Comparison of ENCODE assay signal across 20 cellular contexts in the genomic region with DNA sequence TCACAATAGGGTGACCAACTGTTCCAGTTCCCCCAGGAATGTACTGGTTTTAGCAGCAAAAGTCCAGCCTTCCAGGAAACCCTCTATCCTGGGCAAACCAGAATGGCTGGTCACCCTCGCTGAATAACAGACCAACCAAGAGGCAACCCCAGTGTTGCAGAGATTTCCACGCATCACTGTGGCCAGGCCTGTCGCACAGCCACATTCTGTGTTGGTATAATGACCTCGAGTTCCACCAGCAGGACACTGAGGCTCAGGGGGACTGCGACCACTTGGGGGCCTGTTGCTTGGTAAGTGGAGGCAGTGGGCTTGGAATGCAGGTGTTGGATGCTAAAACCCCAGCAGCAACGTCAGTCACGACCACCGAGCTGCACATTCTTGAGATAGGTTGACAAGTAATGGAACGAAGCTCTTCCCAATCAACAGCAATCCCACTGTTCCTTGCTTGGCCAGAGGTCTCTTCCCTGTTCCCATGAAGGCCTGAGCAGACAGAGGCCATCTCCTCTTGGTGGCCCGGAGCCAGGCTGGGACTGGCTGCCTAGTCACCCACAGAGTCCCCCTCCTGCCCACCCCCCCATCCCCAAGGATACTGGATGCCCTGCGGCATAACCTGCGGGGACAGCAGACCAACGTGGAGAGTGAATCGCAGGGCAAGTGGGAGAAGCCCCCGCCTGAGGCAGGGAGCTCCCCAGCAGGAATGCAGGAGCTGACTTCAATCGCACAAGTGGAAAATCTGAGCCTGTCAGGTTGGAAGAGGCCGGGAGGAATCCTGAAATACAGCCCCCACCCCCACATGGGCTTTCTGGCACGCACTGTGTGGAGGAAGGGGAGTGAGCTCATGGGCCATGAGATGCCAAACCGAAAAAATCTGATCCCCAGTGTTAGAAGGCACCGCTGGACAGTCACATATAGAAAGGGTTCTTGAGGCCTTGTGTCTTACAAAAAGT. TPM values are rescaled to one million over a fixed set of nuclear protein-coding genes. Genes with fewer than 3 reads are reported as not detected.
DNase-seq lines count a peak whose midpoint lies in the region; ATAC-seq lines count a peak whose summit lies in the region.
"Had no signal": no experiment of that assay in that cellular context is flagged by ENCODE, and none has a peak within 500 bp of the region (broad histone marks: within the 10 kb centered on the region; RNA-seq: fewer than 3 reads in every experiment).

No MANE protein-coding gene starts in this region.

- no peak overlapping the region for H3K4me3 Mint-ChIP-seq in activated CD4-positive, alpha-beta memory T cell treated with anti-CD3 and anti-CD28 coated beads, Interleukin-2, amount 10 ng/mL, durations not matched to agents 7 days and 5 days
- H3K4me3 Mint-ChIP-seq in activated CD4-positive, alpha-beta memory T cell treated with anti-CD3 and anti-CD28 coated beads for 36 hours, result no peak overlapping the region
- H3K4me3 Mint-ChIP-seq: activated CD8-positive, alpha-beta T cell treated with anti-CD3 and anti-CD28 coated beads, Interleukin-2, amount 10 ng/mL, durations not matched to agents 7 days and 5 days; activated naive CD4-positive, alpha-beta T cell treated with anti-CD3 and anti-CD28 coated beads, Interleukin-2, amount 50 U/mL, for 24 hours; CD8-positive, alpha-beta T cell; natural killer cell had no signal

- CTCF ChIA-PET in activated CD4-positive, alpha-beta memory T cell treated with anti-CD3 and anti-CD28 coated beads, Interleukin-2, amount 10 ng/mL, durations not matched to agents 7 days and 5 days (lab: Charles Lee), result no interaction called here
- CTCF ChIA-PET in activated CD4-positive, alpha-beta memory T cell treated with anti-CD3 and anti-CD28 coated beads for 36 hours (lab: Charles Lee), result no interaction called here

- no peak for ATAC-seq in GM19455 (IDR thresholded peaks at IDR 0.05; ENCODE audit: unreplicated experiment)
- ATAC-seq: activated CD8-positive, alpha-beta T cell treated with anti-CD3 and anti-CD28 coated beads, Interleukin-2, amount 10 ng/mL, durations not matched to agents 7 days and 5 days; CD8-positive, alpha-beta T cell; natural killer cell had no signal

- H3K27me3 ChIP-seq in adipocyte (replicated peaks; ENCODE audit: control insufficient read depth, insufficient read depth, low read length), result no peaks in the 10 kb centered on the region
- H3K27me3 ChIP-seq: colonic mucosa had no signal

- peaks cover 22% of the 10 kb centered on the region for H3K4me1 ChIP-seq in adipocyte (ENCODE audit: control insufficient read depth, insufficient read depth, low read length)
- H3K4me1 ChIP-seq: colonic mucosa had no signal

- no peak overlapping the region for H3K9ac ChIP-seq in adipocyte (ENCODE audit: low read length)

- DNase-seq in activated CD4-positive, alpha-beta memory T cell treated with anti-CD3 and anti-CD28 coated beads, Interleukin-2, amount 10 ng/mL, durations not matched to agents 7 days and 5 days, result peak; percentile 11
- no peak for DNase-seq in activated CD4-positive, alpha-beta memory T cell treated with anti-CD3 and anti-CD28 coated beads for 36 hours
- DNase-seq in adipocyte (ENCODE audit: low read depth) (peak; percentile 53), left kidney (ENCODE audit: low read depth, low spot score) (peak; percentile 79), UCSD-AML1 (lab: John Stamatoyannopoulos, UW; ENCODE audit: unreplicated experiment) (no peak), iPS-NIHi11 (ENCODE audit: low spot score) (no peak)
- peak; percentile 17 for DNase-seq in stimulated activated CD8-positive, alpha-beta memory T cell treated with anti-CD3 and anti-CD28 coated beads, Interleukin-4, amount 100 ng/mL, for 48 hours
- DNase-seq: activated CD4-positive, CD25-positive, alpha-beta regulatory T cell; activated CD8-positive, alpha-beta T cell treated with anti-CD3 and anti-CD28 coated beads, Interleukin-2, amount 10 ng/mL, durations not matched to agents 7 days and 5 days; AML-193; CD8-positive, alpha-beta T cell; colonic mucosa; DMS153; natural killer cell; NCI-H1048; NCI-H187 treated with DMSO at 0.1 percent for 48 hours; T1000 had no signal

- no peaks in the 10 kb centered on the region for H3K9me3 ChIP-seq in adipocyte (ENCODE audit: control insufficient read depth, low read length)
- H3K9me3 ChIP-seq: colonic mucosa, thoracic aorta had no signal

- peaks cover 17% of the 10 kb centered on the region for H3K36me3 ChIP-seq in adipocyte (ENCODE audit: control insufficient read depth, insufficient read depth, low read length, severe bottlenecking)
- H3K36me3 ChIP-seq: colonic mucosa had no signal

- no peaks in the 10 kb centered on the region for H3K27me3 Mint-ChIP-seq in activated CD4-positive, alpha-beta memory T cell treated with anti-CD3 and anti-CD28 coated beads, Interleukin-2, amount 10 ng/mL, durations not matched to agents 7 days and 5 days
- H3K27me3 Mint-ChIP-seq in activated CD4-positive, alpha-beta memory T cell treated with anti-CD3 and anti-CD28 coated beads for 36 hours, result no peaks in the 10 kb centered on the region
- H3K27me3 Mint-ChIP-seq: activated naive CD4-positive, alpha-beta T cell treated with anti-CD3 and anti-CD28 coated beads, Interleukin-2, amount 50 U/mL, for 24 hours had no signal

- intact Hi-C loops in activated CD4-positive, alpha-beta memory T cell treated with anti-CD3 and anti-CD28 coated beads for 36 hours (cut with micrococcal nuclease), result no loop called here

- H3K4me1 Mint-ChIP-seq in activated CD4-positive, alpha-beta memory T cell treated with anti-CD3 and anti-CD28 coated beads, Interleukin-2, amount 10 ng/mL, durations not matched to agents 7 days and 5 days, result no peaks in the 10 kb centered on the region
- peaks cover 3% of the 10 kb centered on the region for H3K4me1 Mint-ChIP-seq in activated CD4-positive, alpha-beta memory T cell treated with anti-CD3 and anti-CD28 coated beads for 36 hours (ENCODE audit: low read depth)
- H3K4me1 Mint-ChIP-seq: activated naive CD4-positive, alpha-beta T cell treated with anti-CD3 and anti-CD28 coated beads, Interleukin-2, amount 50 U/mL, for 24 hours had no signal

- H3K4me3 ChIP-seq in adipocyte (ENCODE audit: low read length), result no peak overlapping the region
- H3K4me3 ChIP-seq: colonic mucosa, thoracic aorta had no signal

- H3K9me3 Mint-ChIP-seq in activated CD4-positive, alpha-beta memory T cell treated with anti-CD3 and anti-CD28 coated beads, Interleukin-2, amount 10 ng/mL, durations not matched to agents 7 days and 5 days, result no peaks in the 10 kb centered on the region
- H3K9me3 Mint-ChIP-seq in activated CD4-positive, alpha-beta memory T cell treated with anti-CD3 and anti-CD28 coated beads for 36 hours, result no peaks in the 10 kb centered on the region
- H3K9me3 Mint-ChIP-seq: activated naive CD4-positive, alpha-beta T cell treated with anti-CD3 and anti-CD28 coated beads, Interleukin-2, amount 50 U/mL, for 24 hours; CD8-positive, alpha-beta T cell; natural killer cell had no signal

- POLR2A ChIA-PET in activated CD4-positive, alpha-beta memory T cell treated with anti-CD3 and anti-CD28 coated beads, Interleukin-2, amount 10 ng/mL, durations not matched to agents 7 days and 5 days (lab: Charles Lee), result no interaction called here
- POLR2A ChIA-PET in activated CD4-positive, alpha-beta memory T cell treated with anti-CD3 and anti-CD28 coated beads for 36 hours (lab: Charles Lee), result no interaction called here

- H3K27ac Mint-ChIP-seq in activated CD4-positive, alpha-beta memory T cell treated with anti-CD3 and anti-CD28 coated beads, Interleukin-2, amount 10 ng/mL, durations not matched to agents 7 days and 5 days, result no peak overlapping the region
- no peak overlapping the region for H3K27ac Mint-ChIP-seq in activated CD4-positive, alpha-beta memory T cell treated with anti-CD3 and anti-CD28 coated beads for 36 hours
- H3K27ac Mint-ChIP-seq: activated CD8-positive, alpha-beta T cell treated with anti-CD3 and anti-CD28 coated beads, Interleukin-2, amount 10 ng/mL, durations not matched to agents 7 days and 5 days; activated naive CD4-positive, alpha-beta T cell treated with anti-CD3 and anti-CD28 coated beads, Interleukin-2, amount 50 U/mL, for 24 hours; CD8-positive, alpha-beta T cell; natural killer cell had no signal

- H3K36me3 Mint-ChIP-seq in activated CD4-positive, alpha-beta memory T cell treated with anti-CD3 and anti-CD28 coated beads, Interleukin-2, amount 10 ng/mL, durations not matched to agents 7 days and 5 days (ENCODE audit: low read depth), result peaks cover 20% of the 10 kb centered on the region
- peaks cover 29% of the 10 kb centered on the region for H3K36me3 Mint-ChIP-seq in activated CD4-positive, alpha-beta memory T cell treated with anti-CD3 and anti-CD28 coated beads for 36 hours
- H3K36me3 Mint-ChIP-seq: natural killer cell had no signal

RNA-seq across cellular contexts. Expression of a gene that starts 43.4 kb away (rescaled TPM):
- total RNA-seq in activated CD4-positive, alpha-beta memory T cell treated with anti-CD3 and anti-CD28 coated beads, Interleukin-2, amount 10 ng/mL, durations not matched to agents 7 days and 5 days, result under 1 TPM; 0.35 to 0.40 TPM
- under 1 TPM in 1 of 2 experiments, not detected in 1; 0.07 TPM for total RNA-seq in activated CD4-positive, alpha-beta memory T cell treated with anti-CD3 and anti-CD28 coated beads for 36 hours

Comparison
In these comparisons a context has a peak if more than half of its experiments do, and no peak if none do; other contexts are left out.
1. DNase-seq: peak in activated CD4-positive, alpha-beta memory T cell treated with anti-CD3 and anti-CD28 coated beads, Interleukin-2, amount 10 ng/mL, durations not matched to agents 7 days and 5 days (single experiment), adipocyte (single experiment), left kidney (single experiment) and stimulated activated CD8-positive, alpha-beta memory T cell treated with anti-CD3 and anti-CD28 coated beads, Interleukin-4, amount 100 ng/mL, for 48 hours (single experiment); none in activated CD4-positive, alpha-beta memory T cell treated with anti-CD3 and anti-CD28 coated beads for 36 hours (single experiment), UCSD-AML1 (single experiment) and iPS-NIHi11 (single experiment).